8 cellular contexts compared by ENCODE assay signal in genomic region chr1:25618433-25618808, GRCh38. TPM values are rescaled to one million over a fixed set of nuclear protein-coding genes. Genes with fewer than 3 reads are reported as not detected.
DNase-seq lines count a peak whose midpoint lies in the region; ATAC-seq and TF ChIP-seq lines count a peak whose summit lies in the region.

No MANE protein-coding gene starts in this region.

- no peaks in the 10 kb centered on the region; the same call in 1 of the 2 replicates for H3K9me3 ChIP-seq in AG04450 (ENCODE audit: control insufficient read depth, insufficient read depth, low read length)
- H3K9me3 ChIP-seq in endodermal cell (ENCODE audit: control insufficient read depth, low read length), result no peaks in the 10 kb centered on the region
- no peaks in the 10 kb centered on the region for H3K9me3 ChIP-seq in neural progenitor cell (ENCODE audit: low read depth)

- H3K36me3 Mint-ChIP-seq in endodermal cell (ENCODE audit: low read depth), result no peaks in the 10 kb centered on the region
- no peaks in the 10 kb centered on the region for H3K36me3 Mint-ChIP-seq in neural progenitor cell

- no peak overlapping the region for H2AFZ ChIP-seq in KMS-11 (ENCODE audit: low read depth)
- H2AFZ ChIP-seq in neural progenitor cell (replicated peaks), result no peak overlapping the region

- H3F3A ChIP-seq in neural progenitor cell (ENCODE audit: low read depth), result peaks cover 24% of the 10 kb centered on the region

- H3K4me3 Mint-ChIP-seq in endodermal cell (peak overlapping the region; percentile 52), neural progenitor cell (peak overlapping the region; percentile 86)

- CTCF ChIA-PET in AG04450 (lab: Charles Lee), result interaction anchor here (0.6 to 2.3 kb wide), 15 partner anchors 9 to 392 kb away, joined by 3 to 17 read pairs (median 4); no protein-coding TSS in a partner anchor

- H3K36me3 ChIP-seq in KMS-11 (ENCODE audit: insufficient read depth), result no peaks in the 10 kb centered on the region
- H3K36me3 ChIP-seq in endodermal cell (ENCODE audit: control insufficient read depth, insufficient read depth, low read length), result no peaks in the 10 kb centered on the region
- no peaks in the 10 kb centered on the region for H3K36me3 ChIP-seq in neural progenitor cell

- TF ChIP-seq CTCF in AG04450 (IDR thresholded peaks at IDR 0.05; ENCODE audit: low read depth, low read length) (no peak), KMS-11 (conservative IDR thresholded peaks at IDR 0.05; ENCODE audit: low read depth, low read length) (no peak), endodermal cell (conservative IDR thresholded peaks at IDR 0.05) (no peak), neural progenitor cell (IDR thresholded peaks at IDR 0.05) (no peak)

- H3K4me1 Mint-ChIP-seq in endodermal cell, result peaks cover 9% of the 10 kb centered on the region
- H3K4me1 Mint-ChIP-seq in neural progenitor cell, result peaks cover 30% of the 10 kb centered on the region

- H3K4me2 ChIP-seq in KMS-11, result peak overlapping the region; percentile 89
- H3K4me2 ChIP-seq in neural progenitor cell, result peak overlapping the region; percentile 98

- H3K4me1 ChIP-seq in KMS-11 (ENCODE audit: low read depth, poor library complexity, severe bottlenecking) (peaks cover 79% of the 10 kb centered on the region), endodermal cell (ENCODE audit: control insufficient read depth, insufficient read depth, low read length) (no peaks in the 10 kb centered on the region), neural progenitor cell (peaks cover 22% of the 10 kb centered on the region)

- H3K27me3 Mint-ChIP-seq in endodermal cell (ENCODE audit: insufficient read depth) (peaks cover 36% of the 10 kb centered on the region), neural progenitor cell (ENCODE audit: insufficient read depth, low read depth) (peaks cover 26% of the 10 kb centered on the region)

- 41% methylated on average over 4 of the region's 4 CpGs; no CpG with 5 or more reads in 1 of the 2 experiments for WGBS in endodermal cell (ENCODE audit: insufficient coverage in 1 of 2, insufficient read length in 1 of 2), 2 experiments

- DNase-seq in AG04450 (ENCODE audit: low read depth, low spot score) (no peak), endodermal cell (no peak), neural progenitor cell (ENCODE audit: low spot score) (peak; percentile 25), inferior parietal cortex (ENCODE audit: extremely low spot score) (no peak), SW480 (ENCODE audit: low spot score) (no peak)

- H4K20me1 ChIP-seq in KMS-11 (ENCODE audit: insufficient read depth), result no peaks in the 10 kb centered on the region
- peaks cover 8% of the 10 kb centered on the region for H4K20me1 ChIP-seq in neural progenitor cell (ENCODE audit: low read depth)

- H3K79me2 ChIP-seq in KMS-11 (ENCODE audit: insufficient read depth, low read depth), result peaks cover 51% of the 10 kb centered on the region; the same call in 1 of the 2 replicates
- H3K79me2 ChIP-seq in neural progenitor cell (ENCODE audit: low read depth), result no peaks in the 10 kb centered on the region

- H3K27ac ChIP-seq in AG04450 (ENCODE audit: low read depth, low read length) (no peak overlapping the region), KMS-11 (peak overlapping the region; percentile 45; the same call in 1 of the 2 replicates), endodermal cell (ENCODE audit: low read depth, low read length) (no peak overlapping the region), neural progenitor cell (no peak overlapping the region)

- H3K9me3 Mint-ChIP-seq in endodermal cell (no peaks in the 10 kb centered on the region), neural progenitor cell (no peaks in the 10 kb centered on the region)

- H3K27ac Mint-ChIP-seq in endodermal cell, result no peak overlapping the region
- no peak overlapping the region for H3K27ac Mint-ChIP-seq in neural progenitor cell

- H3K27me3 ChIP-seq in AG04450 (ENCODE audit: control insufficient read depth, insufficient read depth, low read length), result peaks cover 25% of the 10 kb centered on the region
- peaks cover 7% of the 10 kb centered on the region; the same call in 1 of the 2 replicates for H3K27me3 ChIP-seq in KMS-11 (ENCODE audit: insufficient read depth, low read depth)
- H3K27me3 ChIP-seq in endodermal cell (ENCODE audit: control insufficient read depth, insufficient read depth, low read length, poor library complexity, severe bottlenecking), result peaks cover 46% of the 10 kb centered on the region
- H3K27me3 ChIP-seq in neural progenitor cell, result peaks cover 48% of the 10 kb centered on the region

- H3K9ac ChIP-seq in KMS-11 (peak overlapping the region; percentile 54; the same call in 1 of the 2 replicates), endodermal cell (ENCODE audit: extremely low read depth, low read length, poor library complexity, severe bottlenecking) (no peak overlapping the region), neural progenitor cell (no peak overlapping the region)

- POLR2A ChIA-PET in AG04450 (lab: Yijun Ruan, JAX), result interaction anchor here (0.6 to 1.0 kb wide), 2 partner anchors 19 to 77 kb away, joined by 3 to 4 read pairs; no protein-coding TSS in a partner anchor

- ATAC-seq in GM21390 (IDR thresholded peaks at IDR 0.05; ENCODE audit: unreplicated experiment), result no peak
- ATAC-seq in GM19324 (IDR thresholded peaks at IDR 0.05; ENCODE audit: low FRiP score, unreplicated experiment), result no peak

- peak overlapping the region; percentile 58 for H3K4me3 ChIP-seq in AG04450 (ENCODE audit: low read depth, low read length)
- no peak overlapping the region for H3K4me3 ChIP-seq in KMS-11 (IDR thresholded peaks at IDR 0.05; ENCODE audit: insufficient read depth, low read depth, low read length)
- no peak overlapping the region for H3K4me3 ChIP-seq in endodermal cell (ENCODE audit: low read length)
- peak overlapping the region; percentile 58 for H3K4me3 ChIP-seq in neural progenitor cell

RNA-seq across cellular contexts. Expression of gene MAN1C1, which starts 1.8 kb away (rescaled TPM):
- 16.9 TPM in 2 replicates for polyA plus RNA-seq in AG04450 (2011; rRNA removed)
- polyA minus RNA-seq in AG04450 (2011; rRNA and poly(A)+ RNA removed), result 12.7 and 17.1 TPM in 2 replicates
- total RNA-seq in endodermal cell (1 to 10 TPM; 2.2 to 4.3 TPM), neural progenitor cell (ENCODE audit: low replicate concordance) (5.3 and 6.8 TPM in 2 replicates)
- 8.0 TPM for polyA plus RNA-seq in endodermal cell (2013, experiment 1 of 2)
- 6.9 TPM for polyA plus RNA-seq in endodermal cell (2013, experiment 2 of 2)

Comparison
In these comparisons a context has a peak if more than half of its experiments do, and no peak if none do; other contexts are left out.
1. H3K4me3 ChIP-seq: peak in AG04450 (single experiment) and neural progenitor cell (single experiment); none in KMS-11 (single experiment) and endodermal cell (single experiment).